ENCODE assay signal across 8 cellular contexts in the genomic region with DNA sequence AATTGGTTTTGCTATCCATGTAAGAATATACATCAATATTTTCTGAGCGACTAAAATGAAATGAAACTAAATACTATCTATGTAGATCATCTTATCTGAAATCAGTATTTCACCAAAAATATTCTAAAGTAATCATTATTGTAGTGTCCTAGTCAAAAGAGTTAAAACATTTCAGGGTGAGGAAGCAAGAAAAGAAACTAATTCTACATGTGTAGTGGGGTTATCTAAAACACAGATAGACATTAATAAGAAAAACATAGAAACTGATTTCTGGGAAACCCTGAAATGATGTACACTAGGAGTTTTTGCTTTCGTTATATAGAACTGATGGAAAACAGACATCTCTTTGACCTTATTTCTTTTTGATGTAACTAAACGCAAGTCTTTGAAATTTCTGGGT.
"Had no signal": no experiment of that assay in that cellular context is flagged by ENCODE, and none has a peak within 500 bp of the region (broad histone marks: within the 10 kb centered on the region; RNA-seq: fewer than 3 reads in every experiment).

No MANE protein-coding gene starts in this region.

- H3K27ac Mint-ChIP-seq: GM23338 had no signal

- H3K4me3 Mint-ChIP-seq: GM23338, H9 had no signal

- ATAC-seq: GM23338, K562 had no signal

- H3K9me3 Mint-ChIP-seq: GM23338, H9 had no signal

- FAIRE-seq: H1, H54, HTR-8/SVneo, K562 had no signal

- DNase-seq: H9, HCEC 1CT, IMR-90 had no signal
